In genomic region chr17:74981318-74981978, GRCh38 we compare ENCODE assay signal across 8 cellular contexts. TPM values are rescaled to one million over a fixed set of nuclear protein-coding genes. Genes with fewer than 3 reads are reported as not detected.
DNase-seq lines count a peak whose midpoint lies in the region; ATAC-seq and TF ChIP-seq lines count a peak whose summit lies in the region.

No MANE protein-coding gene starts in this region.

- H3K36me3 Mint-ChIP-seq in activated T-helper 2 cell treated with anti-CD3 and anti-CD28 coated beads, Interferon-gamma antibody, Interleukin-2, Interleukin-4, amounts not matched to agents 10 μg/mL and 5 μg/mL and 100 μg/mL, durations not matched to agents 14 hours and 24 hours and 36 hours (ENCODE audit: low read depth) = no peaks in the 10 kb centered on the region
- H3K36me3 Mint-ChIP-seq in stimulated activated effector memory CD8-positive, alpha-beta T cell treated with anti-CD3 and anti-CD28 coated beads, Interleukin-12 subunit alpha, Interleukin-12 subunit beta, amount 100 ng/mL, for 72 hours = peaks cover 5% of the 10 kb centered on the region

- intact Hi-C loops in activated T-helper 2 cell treated with anti-CD3 and anti-CD28 coated beads, Interferon-gamma antibody, Interleukin-2, Interleukin-4, amounts not matched to agents 10 μg/mL and 5 μg/mL and 100 μg/mL, durations not matched to agents 14 hours and 24 hours and 36 hours (cut with micrococcal nuclease) = loop anchor here (5.0 to 10.0 kb wide), 3 partner anchors 51 to 197 kb away; no protein-coding TSS in a partner anchor

- H3K27me3 Mint-ChIP-seq in activated T-helper 2 cell treated with anti-CD3 and anti-CD28 coated beads, Interferon-gamma antibody, Interleukin-2, Interleukin-4, amounts not matched to agents 10 μg/mL and 5 μg/mL and 100 μg/mL, durations not matched to agents 14 hours and 24 hours and 36 hours (ENCODE audit: low read depth) = peaks cover 35% of the 10 kb centered on the region

- TF ChIP-seq CTCF in HFF-Myc (IDR thresholded peaks at IDR 0.05; ENCODE audit: low read depth, low read length, missing control alignments) = no peak

- peak overlapping the region; percentile 76 for H3K4me3 Mint-ChIP-seq in activated T-helper 2 cell treated with anti-CD3 and anti-CD28 coated beads, Interferon-gamma antibody, Interleukin-2, Interleukin-4, amounts not matched to agents 10 μg/mL and 5 μg/mL and 100 μg/mL, durations not matched to agents 14 hours and 24 hours and 36 hours (ENCODE audit: low read depth)
- H3K4me3 Mint-ChIP-seq in stimulated activated effector memory CD8-positive, alpha-beta T cell treated with anti-CD3 and anti-CD28 coated beads, Interleukin-12 subunit alpha, Interleukin-12 subunit beta, amount 100 ng/mL, for 72 hours = peak overlapping the region; percentile 83

- peak overlapping the region; percentile 29 for H3K27ac Mint-ChIP-seq in activated T-helper 2 cell treated with anti-CD3 and anti-CD28 coated beads, Interferon-gamma antibody, Interleukin-2, Interleukin-4, amounts not matched to agents 10 μg/mL and 5 μg/mL and 100 μg/mL, durations not matched to agents 14 hours and 24 hours and 36 hours
- H3K27ac Mint-ChIP-seq in stimulated activated effector memory CD8-positive, alpha-beta T cell treated with anti-CD3 and anti-CD28 coated beads, Interleukin-12 subunit alpha, Interleukin-12 subunit beta, amount 100 ng/mL, for 72 hours = peak overlapping the region; percentile 84

- H3K4me1 Mint-ChIP-seq in activated T-helper 2 cell treated with anti-CD3 and anti-CD28 coated beads, Interferon-gamma antibody, Interleukin-2, Interleukin-4, amounts not matched to agents 10 μg/mL and 5 μg/mL and 100 μg/mL, durations not matched to agents 14 hours and 24 hours and 36 hours (ENCODE audit: low read depth) = peaks cover 12% of the 10 kb centered on the region
- peaks cover 19% of the 10 kb centered on the region for H3K4me1 Mint-ChIP-seq in stimulated activated effector memory CD8-positive, alpha-beta T cell treated with anti-CD3 and anti-CD28 coated beads, Interleukin-12 subunit alpha, Interleukin-12 subunit beta, amount 100 ng/mL, for 72 hours

- no peak for DNase-seq in HFF-Myc (ENCODE audit: extremely low read depth, low read depth)
- DNase-seq in activated T-helper 2 cell treated with anti-CD3 and anti-CD28 coated beads, Interferon-gamma antibody, Interleukin-2, Interleukin-4, amounts not matched to agents 10 μg/mL and 5 μg/mL and 100 μg/mL, durations not matched to agents 14 hours and 24 hours and 36 hours (ENCODE audit: low spot score) = no peak
- no peak for DNase-seq in stimulated activated effector memory CD8-positive, alpha-beta T cell treated with anti-CD3 and anti-CD28 coated beads, Interleukin-12 subunit alpha, Interleukin-12 subunit beta, amount 100 ng/mL, for 72 hours (ENCODE audit: low spot score in 2 of 2)
- DNase-seq in effector CD4-positive, alpha-beta T cell = no peak
- no peak for DNase-seq in NCI-H1417 treated with DMSO at 0.1 percent for 48 hours (lab: John Stamatoyannopoulos, UW)

- ATAC-seq in stimulated activated effector memory CD8-positive, alpha-beta T cell treated with anti-CD3 and anti-CD28 coated beads, Interleukin-12 subunit alpha, Interleukin-12 subunit beta, amount 100 ng/mL, for 72 hours = peak; percentile 41
- ATAC-seq in HG02852 (IDR thresholded peaks at IDR 0.05; ENCODE audit: unreplicated experiment) = no peak
- ATAC-seq in HG03135 (IDR thresholded peaks at IDR 0.05; ENCODE audit: unreplicated experiment) = no peak

- peak overlapping the region; percentile 56 for H3K4me3 ChIP-seq in HFF-Myc (replicated peaks; ENCODE audit: low read depth, low read length)
- peak overlapping the region; percentile 61 for H3K4me3 ChIP-seq in iPS-11a (ENCODE audit: low read depth, low read length)

- no peaks in the 10 kb centered on the region for H3K9me3 Mint-ChIP-seq in activated T-helper 2 cell treated with anti-CD3 and anti-CD28 coated beads, Interferon-gamma antibody, Interleukin-2, Interleukin-4, amounts not matched to agents 10 μg/mL and 5 μg/mL and 100 μg/mL, durations not matched to agents 14 hours and 24 hours and 36 hours
- H3K9me3 Mint-ChIP-seq in stimulated activated effector memory CD8-positive, alpha-beta T cell treated with anti-CD3 and anti-CD28 coated beads, Interleukin-12 subunit alpha, Interleukin-12 subunit beta, amount 100 ng/mL, for 72 hours = no peaks in the 10 kb centered on the region

RNA-seq across cellular contexts. Expression of gene CDR2L, which starts 6.0 kb away (rescaled TPM):
- total RNA-seq in activated T-helper 2 cell treated with anti-CD3 and anti-CD28 coated beads, Interferon-gamma antibody, Interleukin-2, Interleukin-4, amounts not matched to agents 10 μg/mL and 5 μg/mL and 100 μg/mL, durations not matched to agents 14 hours and 24 hours and 36 hours = 2.3 and 2.4 TPM in 2 replicates

RNA-seq across cellular contexts. Expression of gene HID1, which starts 8.9 kb away (rescaled TPM):
- 0.07 and 0.37 TPM in 2 replicates for total RNA-seq in activated T-helper 2 cell treated with anti-CD3 and anti-CD28 coated beads, Interferon-gamma antibody, Interleukin-2, Interleukin-4, amounts not matched to agents 10 μg/mL and 5 μg/mL and 100 μg/mL, durations not matched to agents 14 hours and 24 hours and 36 hours

RNA-seq across cellular contexts. Expression of gene MRPL58, which starts 31.0 kb away (rescaled TPM):
- total RNA-seq in activated T-helper 2 cell treated with anti-CD3 and anti-CD28 coated beads, Interferon-gamma antibody, Interleukin-2, Interleukin-4, amounts not matched to agents 10 μg/mL and 5 μg/mL and 100 μg/mL, durations not matched to agents 14 hours and 24 hours and 36 hours = 65.4 and 68.1 TPM in 2 replicates

RNA-seq across cellular contexts. Expression of gene OTOP3, which starts 45.8 kb away (rescaled TPM):
- not detected in 2 replicates for total RNA-seq in activated T-helper 2 cell treated with anti-CD3 and anti-CD28 coated beads, Interferon-gamma antibody, Interleukin-2, Interleukin-4, amounts not matched to agents 10 μg/mL and 5 μg/mL and 100 μg/mL, durations not matched to agents 14 hours and 24 hours and 36 hours

RNA-seq across cellular contexts. Expression of gene OTOP2, which starts 57.4 kb away (rescaled TPM):
- total RNA-seq in activated T-helper 2 cell treated with anti-CD3 and anti-CD28 coated beads, Interferon-gamma antibody, Interleukin-2, Interleukin-4, amounts not matched to agents 10 μg/mL and 5 μg/mL and 100 μg/mL, durations not matched to agents 14 hours and 24 hours and 36 hours = not detected in 2 replicates
